Comparison of ENCODE assay signal across 18 cellular contexts in the genomic region with DNA sequence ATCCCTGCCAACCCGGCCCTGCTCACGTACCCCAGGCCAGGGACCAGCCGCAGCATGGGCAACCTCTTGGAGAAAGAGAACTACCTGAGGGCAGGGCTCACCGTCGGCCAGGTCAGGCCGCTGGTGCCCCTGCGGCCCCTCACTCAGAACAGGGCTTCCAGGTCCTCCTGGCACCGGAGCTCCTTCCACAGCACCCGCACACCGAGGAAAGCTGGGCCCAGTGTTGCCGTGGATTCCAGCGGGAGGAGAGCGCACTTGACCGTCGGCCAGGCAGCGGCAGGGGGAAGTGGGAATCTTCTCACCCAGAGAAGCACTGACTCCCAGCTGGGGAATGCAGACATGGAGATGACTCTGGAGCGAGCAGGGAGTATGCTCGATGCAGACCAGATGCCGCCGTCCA. TPM values are rescaled to one million over a fixed set of nuclear protein-coding genes. Genes with fewer than 3 reads are reported as not detected.
DNase-seq lines count a peak whose midpoint lies in the region; ATAC-seq, FAIRE-seq and TF ChIP-seq lines count a peak whose summit lies in the region.
"Had no signal": no experiment of that assay in that cellular context is flagged by ENCODE, and none has a peak within 500 bp of the region (broad histone marks: within the 10 kb centered on the region; RNA-seq: fewer than 3 reads in every experiment).

No MANE protein-coding gene starts in this region.

- no peak overlapping the region for H3K56ac ChIP-seq in IMR-90 (ENCODE audit: extremely low read depth, insufficient read depth, low read length)

- TF ChIP-seq EP300 in HepG2 (IDR thresholded peaks at IDR 0.05; ENCODE audit: low read depth in 2 of 2, low read length in 2 of 2) (no peak), HepG2 (CRISPR knock-in tag; IDR thresholded peaks at IDR 0.05; ENCODE audit: borderline replicate concordance) (no peak)

- no peaks in the 10 kb centered on the region for H3K36me3 Mint-ChIP-seq in naive thymus-derived CD8-positive, alpha-beta T cell
- no peaks in the 10 kb centered on the region for H3K36me3 Mint-ChIP-seq in activated T-cell treated with anti-CD3 and anti-CD28 coated beads, Interleukin-2, amount 50 U/mL, for 72 hours (ENCODE audit: insufficient read depth in 2 of 2)

- FAIRE-seq in HepG2 (lab: Jason Lieb, UNC), result no peak
- FAIRE-seq: D721Med, RCC 7860 had no signal

- in situ Hi-C loops in IMR-90 (cut with MboI; ENCODE audit: low sequenced_read_pairs) (no loop called here), HepG2 (cut with HindIII; ENCODE audit: extremely low pct_ligation_motif_present, low pct_unique_long_range_greater_than_20kb) (no loop called here)

- no peak overlapping the region for H3K18ac ChIP-seq in IMR-90 (ENCODE audit: low read depth, low read length)

- dilution Hi-C loops in IMR-90 (cut with HindIII; ENCODE audit: low sequenced_read_pairs, unreplicated experiment), result no loop called here

- no peaks in the 10 kb centered on the region for H3K9me3 ChIP-seq in IMR-90 (ENCODE audit: control insufficient read depth, insufficient read depth, low read length)
- no peaks in the 10 kb centered on the region for H3K9me3 ChIP-seq in HepG2 (ENCODE audit: low read length)

- no peak overlapping the region for H3K14ac ChIP-seq in IMR-90 (replicated peaks; ENCODE audit: low read depth, low read length)

- H4K20me1 ChIP-seq in IMR-90 (ENCODE audit: insufficient read depth, low read length) (peaks cover 3% of the 10 kb centered on the region; the same call in 1 of the 2 replicates), HepG2 (ENCODE audit: insufficient read depth, low read length) (no peaks in the 10 kb centered on the region)

- H3K23ac ChIP-seq in IMR-90 (ENCODE audit: low read depth, low read length), result no peak overlapping the region

- ATAC-seq in IMR-90 (ENCODE audit: low read depth), result no peak
- peak; percentile 28 for ATAC-seq in HepG2
- ATAC-seq in HG02840 (IDR thresholded peaks at IDR 0.05; ENCODE audit: low FRiP score, unreplicated experiment), result no peak
- ATAC-seq in naive thymus-derived CD8-positive, alpha-beta T cell, result no peak
- ATAC-seq in activated T-cell treated with anti-CD3 and anti-CD28 coated beads, Interleukin-2, amount 50 U/mL, for 72 hours (replicated peaks in 1 of 2), result no peak

- no peak overlapping the region for H3K4me3 ChIP-seq in IMR-90 (ENCODE audit: insufficient read depth, low read depth, low read length)
- H3K4me3 ChIP-seq in HepG2 (replicated peaks in 1 of 3; ENCODE audit: insufficient read depth in 1 of 3, low read depth in 2 of 3, low read length in 3 of 3), result no peak overlapping the region
- H3K4me3 ChIP-seq: HAP-1, SK-N-MC had no signal

- no peak for TF ChIP-seq POLR2A in IMR-90 (IDR thresholded peaks at IDR 0.05; ENCODE audit: low read depth, low read length)
- no peak for TF ChIP-seq POLR2A in HepG2 (IDR thresholded peaks at IDR 0.05; ENCODE audit: insufficient read depth in 1 of 2, low read depth in 2 of 2, low read length in 2 of 2)

- 91% methylated on average over 10 of the region's 20 CpGs; no CpG with 5 or more reads in 1 of the 2 experiments for WGBS in IMR-90 (ENCODE audit: extremely low coverage in 2 of 2, insufficient read length in 1 of 2), 2 experiments
- WGBS in HepG2 (ENCODE audit: low lambda C conversion rate), result 67% methylated on average over 13 of the region's 20 CpGs

- H3K27ac ChIP-seq in IMR-90 (ENCODE audit: insufficient read depth, low read length) (no peak overlapping the region), HepG2 (ENCODE audit: extremely low read length, insufficient read depth, low read length) (no peak overlapping the region)
- H3K27ac ChIP-seq: SK-N-MC had no signal

- H2AK5ac ChIP-seq in IMR-90 (ENCODE audit: low read depth, low read length), result peak overlapping the region; percentile 39; the same call in 1 of the 2 replicates

- H3K4me3 Mint-ChIP-seq in naive thymus-derived CD8-positive, alpha-beta T cell, result no peak overlapping the region
- no peak overlapping the region for H3K4me3 Mint-ChIP-seq in activated T-cell treated with anti-CD3 and anti-CD28 coated beads, Interleukin-2, amount 50 U/mL, for 72 hours

- H3K9ac ChIP-seq in IMR-90 (ENCODE audit: low read depth, low read length), result no peak overlapping the region
- H3K9ac ChIP-seq in HepG2 (ENCODE audit: insufficient read depth, low read depth, low read length), result no peak overlapping the region

- H3K27ac Mint-ChIP-seq in naive thymus-derived CD8-positive, alpha-beta T cell, result no peak overlapping the region
- no peak overlapping the region for H3K27ac Mint-ChIP-seq in activated T-cell treated with anti-CD3 and anti-CD28 coated beads, Interleukin-2, amount 50 U/mL, for 72 hours

- no peak overlapping the region for H2AK9ac ChIP-seq in IMR-90 (replicated peaks; ENCODE audit: low read depth, low read length, poor library complexity)

- no peaks in the 10 kb centered on the region for H3K4me1 ChIP-seq in IMR-90 (ENCODE audit: control insufficient read depth, insufficient read depth, low read length)
- peaks cover 17% of the 10 kb centered on the region for H3K4me1 ChIP-seq in HepG2 (ENCODE audit: insufficient read depth, low read length)
- H3K4me1 ChIP-seq: HAP-1 had no signal

- no peaks in the 10 kb centered on the region for H3K4me1 Mint-ChIP-seq in naive thymus-derived CD8-positive, alpha-beta T cell
- H3K4me1 Mint-ChIP-seq in activated T-cell treated with anti-CD3 and anti-CD28 coated beads, Interleukin-2, amount 50 U/mL, for 72 hours (ENCODE audit: low read depth), result no peaks in the 10 kb centered on the region

- H2AFZ ChIP-seq in IMR-90 (replicated peaks; ENCODE audit: low read length, poor library complexity) (no peak overlapping the region), HepG2 (ENCODE audit: low read length) (no peak overlapping the region)

- no peaks in the 10 kb centered on the region for H3K9me1 ChIP-seq in IMR-90 (ENCODE audit: insufficient read depth, low read length)

- no peak for TF ChIP-seq RAD21 in IMR-90 (IDR thresholded peaks at IDR 0.05; ENCODE audit: low read length)
- no peak for TF ChIP-seq RAD21 in HepG2 (CRISPR knock-in tag; IDR thresholded peaks at IDR 0.05)

- no peaks in the 10 kb centered on the region for H3K79me1 ChIP-seq in IMR-90 (ENCODE audit: low read depth in 1 of 2, low read length in 2 of 2)

- no peak for TF ChIP-seq CTCF in IMR-90 (conservative IDR thresholded peaks at IDR 0.05; ENCODE audit: low read depth, low read length)
- TF ChIP-seq CTCF in HepG2 (CRISPR knock-in tag; IDR thresholded peaks at IDR 0.05), result no peak

- H3K36me3 ChIP-seq in IMR-90 (ENCODE audit: control insufficient read depth, insufficient read depth, low read length) (no peaks in the 10 kb centered on the region), HepG2 (replicated peaks in 1 of 2; ENCODE audit: control insufficient read depth in 1 of 2, insufficient read depth in 2 of 2, low read length in 2 of 2) (no peaks in the 10 kb centered on the region)
- H3K36me3 ChIP-seq: HAP-1 had no signal

- no peak overlapping the region for H2BK5ac ChIP-seq in IMR-90 (ENCODE audit: low read depth, low read length, poor library complexity, severe bottlenecking)

- no peak overlapping the region for H4K8ac ChIP-seq in IMR-90 (ENCODE audit: low read depth in 2 of 2, low read length in 2 of 2)

- no peak overlapping the region for H2BK20ac ChIP-seq in IMR-90 (ENCODE audit: low read depth, low read length)

- CTCF ChIA-PET in IMR-90 (lab: Yijun Ruan, JAX), result no interaction called here
- CTCF ChIA-PET in HepG2 (lab: Yijun Ruan, JAX; ENCODE audit: low intra/inter-chr PET ratio, low total read pairs), result no interaction called here

- intact Hi-C loops in IMR-90 (cut with micrococcal nuclease) (no loop called here), HepG2 (cut with micrococcal nuclease; ENCODE audit: unreplicated experiment) (loop anchor here (10.0 kb wide), 1 partner anchor 56 kb away; the partner anchor contains the start of gene GAPDH)

- peaks cover 0 to 2% (median 0%) of the 10 kb centered on the region in 5 donors for H3K27me3 Mint-ChIP-seq in naive thymus-derived CD8-positive, alpha-beta T cell
- H3K27me3 Mint-ChIP-seq in activated T-cell treated with anti-CD3 and anti-CD28 coated beads, Interleukin-2, amount 50 U/mL, for 72 hours (ENCODE audit: low read depth), result no peaks in the 10 kb centered on the region

- no peak overlapping the region for H2BK15ac ChIP-seq in IMR-90 (ENCODE audit: low read depth, low read length)

- H4K5ac ChIP-seq in IMR-90 (ENCODE audit: low read depth, low read length), result no peak overlapping the region

- BruUV-seq in IMR-90 (replicated peaks; lab: Mats Ljungman, UMichigan) (no TSS peak), HepG2 (replicated peaks; lab: Mats Ljungman, UMichigan) (no TSS peak)

- H4K91ac ChIP-seq in IMR-90 (ENCODE audit: insufficient read depth, low read depth, low read length), result no peak overlapping the region

- H3K9me3 Mint-ChIP-seq in naive thymus-derived CD8-positive, alpha-beta T cell, result no peaks in the 10 kb centered on the region
- no peaks in the 10 kb centered on the region for H3K9me3 Mint-ChIP-seq in activated T-cell treated with anti-CD3 and anti-CD28 coated beads, Interleukin-2, amount 50 U/mL, for 72 hours

- peak; percentile 92 for DNase-seq in EH (ENCODE audit: low read depth)
- DNase-seq in IMR-90, result no peak
- no peak for DNase-seq in HepG2 (ENCODE audit: low spot score)
- no peak for DNase-seq in stimulated activated CD8-positive, alpha-beta memory T cell treated with anti-CD3 and anti-CD28 coated beads, Interleukin-4, amount 100 ng/mL, for 48 hours
- no peak for DNase-seq in naive thymus-derived CD8-positive, alpha-beta T cell
- no peak for DNase-seq in activated T-cell treated with anti-CD3 and anti-CD28 coated beads, Interleukin-2, amount 50 U/mL, for 72 hours
- DNase-seq: C1 segment of cervical spinal cord; KG1; NCI-H1694 treated with DMSO at 0.1 percent for 48 hours; NK-92 treated with Interleukin-12 subunit alpha and Interleukin-12 subunit beta, amount 100 ng/mL, for 24 hours had no signal

- POLR2A ChIA-PET in IMR-90 (lab: Charles Lee; ENCODE audit: unreplicated experiment) (no interaction called here), HepG2 (lab: Yijun Ruan, JAX) (no interaction called here)
- POLR2A ChIA-PET in naive thymus-derived CD8-positive, alpha-beta T cell (lab: Charles Lee), result no interaction called here

- H3K79me2 ChIP-seq in HepG2 (ENCODE audit: insufficient read depth, low read length), result no peaks in the 10 kb centered on the region

- peaks cover 8% of the 10 kb centered on the region for H3K27me3 ChIP-seq in IMR-90 (ENCODE audit: control insufficient read depth, insufficient read depth, low read length)
- H3K27me3 ChIP-seq in HepG2 (ENCODE audit: control insufficient read depth in 1 of 2, insufficient read depth in 2 of 2, low read length in 2 of 2), result peaks cover 1 to 19% of the 10 kb centered on the region in 2 experiments; a peak in 2 of 5 replicates

- no peak overlapping the region for H3K4ac ChIP-seq in IMR-90 (ENCODE audit: low read depth, low read length)

- H3K4me2 ChIP-seq in IMR-90 (ENCODE audit: low read depth, low read length) (no peak overlapping the region), HepG2 (ENCODE audit: low read depth, low read length) (no peak overlapping the region)

- H2BK120ac ChIP-seq in IMR-90 (ENCODE audit: low read depth, low read length), result no peak overlapping the region

RNA-seq across cellular contexts. Expression of gene VAMP1, which starts 7.9 kb away (rescaled TPM):
- 7.2 and 7.5 TPM in 2 replicates for total RNA-seq in IMR-90 (2012; rRNA removed)
- 21.9 and 23.1 TPM in 2 replicates for polyA plus RNA-seq in IMR-90 (2012; rRNA removed)
- 10.5 and 21.1 TPM in 2 replicates for polyA plus RNA-seq in IMR-90 (2012; cell fraction: cytosol; rRNA removed)
- polyA plus RNA-seq in IMR-90 (2012; cell fraction: nucleus; rRNA removed; ENCODE audit: low replicate concordance), result 87.7 and 150 TPM in 2 replicates
- total RNA-seq in HepG2 (2016; rRNA removed; fragmentation: Illumina TruSeq; extraction: Trizol), result 0.45 and 2.5 TPM in 2 replicates
- total RNA-seq in HepG2 (2016; cell fraction: cytosol; rRNA removed; fragmentation: Illumina TruSeq; extraction: Trizol; ENCODE audit: low read depth), result 0.81 TPM in 1 of 2 replicates, not detected in the other
- total RNA-seq in HepG2 (2016; cell fraction: insoluble cytoplasmic fraction; rRNA removed; fragmentation: Illumina TruSeq; extraction: Trizol), result 0.97 and 3.1 TPM in 2 replicates
- 0.59 and 0.68 TPM in 2 replicates for total RNA-seq in HepG2 (2016; cell fraction: membrane; rRNA removed; fragmentation: Illumina TruSeq; extraction: Trizol)
- total RNA-seq in HepG2 (2016; cell fraction: nucleus; rRNA removed; fragmentation: Illumina TruSeq; extraction: Trizol), result 5.5 and 5.9 TPM in 2 replicates
- polyA plus RNA-seq in HepG2 (2011; rRNA removed), result 7.4 and 8.0 TPM in 2 replicates
- polyA plus RNA-seq in HepG2 (2011; cell fraction: cytosol; rRNA removed), result 2.5 and 2.8 TPM in 2 replicates
- polyA plus RNA-seq in HepG2 (2011; cell fraction: nucleus; rRNA removed), result 25.6 and 29.4 TPM in 2 replicates
- 3.2 and 3.5 TPM in 2 replicates for polyA plus RNA-seq in HepG2 (2012)
- 0.18 and 0.24 TPM in 2 replicates for polyA plus RNA-seq in HepG2 (2016; cell fraction: cytosol; fragmentation: Illumina TruSeq; extraction: Trizol; ENCODE audit: low read depth)
- polyA plus RNA-seq in HepG2 (2016; cell fraction: insoluble cytoplasmic fraction; fragmentation: Illumina TruSeq; extraction: Trizol; ENCODE audit: low read depth), result 1.4 and 2.2 TPM in 2 replicates
- polyA plus RNA-seq in HepG2 (2016; cell fraction: membrane; fragmentation: Illumina TruSeq; extraction: Trizol; ENCODE audit: low read depth), result 0.49 and 0.91 TPM in 2 replicates
- polyA plus RNA-seq in HepG2 (2016; cell fraction: nucleus; fragmentation: Illumina TruSeq; extraction: Trizol; ENCODE audit: insufficient read depth, low read depth), result 12.1 and 15.4 TPM in 2 replicates
- polyA minus RNA-seq in HepG2 (2011; rRNA and poly(A)+ RNA removed; ENCODE audit: low replicate concordance), result 5.9 and 16.5 TPM in 2 replicates
- 0.99 and 1.8 TPM in 2 replicates for polyA minus RNA-seq in HepG2 (2011; cell fraction: cytosol; rRNA and poly(A)+ RNA removed)
- polyA minus RNA-seq in HepG2 (2011; cell fraction: nucleus; rRNA and poly(A)+ RNA removed), result 9.4 and 13.9 TPM in 2 replicates
- 10 to 100 TPM; 91.4 to 92.6 TPM for total RNA-seq in naive thymus-derived CD8-positive, alpha-beta T cell
- 10 to 100 TPM in 2 of 3 donors, 1 to 10 TPM in 1; 9.7 to 13.6 (median 10.9) TPM for polyA plus RNA-seq in naive thymus-derived CD8-positive, alpha-beta T cell
- 10 to 100 TPM; 51.2 to 53.1 TPM for total RNA-seq in activated T-cell treated with anti-CD3 and anti-CD28 coated beads, Interleukin-2, amount 50 U/mL, for 72 hours

RNA-seq across cellular contexts. Expression of gene MRPL51, which starts 14.7 kb away (rescaled TPM):
- 80.1 and 126 TPM in 2 replicates for total RNA-seq in IMR-90 (2012; rRNA removed)
- 151 and 160 TPM in 2 replicates for polyA plus RNA-seq in IMR-90 (2012; rRNA removed)
- 68.0 and 178 TPM in 2 replicates for polyA plus RNA-seq in IMR-90 (2012; cell fraction: cytosol; rRNA removed)
- 16.5 and 43.9 TPM in 2 replicates for polyA plus RNA-seq in IMR-90 (2012; cell fraction: nucleus; rRNA removed; ENCODE audit: low replicate concordance)
- total RNA-seq in HepG2 (2016; rRNA removed; fragmentation: Illumina TruSeq; extraction: Trizol), result 278 and 343 TPM in 2 replicates
- total RNA-seq in HepG2 (2016; cell fraction: cytosol; rRNA removed; fragmentation: Illumina TruSeq; extraction: Trizol; ENCODE audit: low read depth), result 189 and 218 TPM in 2 replicates
- 286 and 361 TPM in 2 replicates for total RNA-seq in HepG2 (2016; cell fraction: insoluble cytoplasmic fraction; rRNA removed; fragmentation: Illumina TruSeq; extraction: Trizol)
- total RNA-seq in HepG2 (2016; cell fraction: membrane; rRNA removed; fragmentation: Illumina TruSeq; extraction: Trizol), result 199 and 207 TPM in 2 replicates
- 80.6 and 104 TPM in 2 replicates for total RNA-seq in HepG2 (2016; cell fraction: nucleus; rRNA removed; fragmentation: Illumina TruSeq; extraction: Trizol)
- 52.5 and 64.8 TPM in 2 replicates for polyA plus RNA-seq in HepG2 (2011; rRNA removed)
- polyA plus RNA-seq in HepG2 (2011; cell fraction: cytosol; rRNA removed), result 82.5 and 89.0 TPM in 2 replicates
- polyA plus RNA-seq in HepG2 (2011; cell fraction: nucleus; rRNA removed), result 20.2 and 20.8 TPM in 2 replicates
- polyA plus RNA-seq in HepG2 (2012), result 128 and 181 TPM in 2 replicates
- 188 and 220 TPM in 2 replicates for polyA plus RNA-seq in HepG2 (2016; cell fraction: cytosol; fragmentation: Illumina TruSeq; extraction: Trizol; ENCODE audit: low read depth)
- 342 and 349 TPM in 2 replicates for polyA plus RNA-seq in HepG2 (2016; cell fraction: insoluble cytoplasmic fraction; fragmentation: Illumina TruSeq; extraction: Trizol; ENCODE audit: low read depth)
- polyA plus RNA-seq in HepG2 (2016; cell fraction: membrane; fragmentation: Illumina TruSeq; extraction: Trizol; ENCODE audit: low read depth), result 177 and 178 TPM in 2 replicates
- 114 and 136 TPM in 2 replicates for polyA plus RNA-seq in HepG2 (2016; cell fraction: nucleus; fragmentation: Illumina TruSeq; extraction: Trizol; ENCODE audit: insufficient read depth, low read depth)
- polyA minus RNA-seq in HepG2 (2011; rRNA and poly(A)+ RNA removed; ENCODE audit: low replicate concordance), result 25.3 and 67.0 TPM in 2 replicates
- 12.4 and 18.6 TPM in 2 replicates for polyA minus RNA-seq in HepG2 (2011; cell fraction: cytosol; rRNA and poly(A)+ RNA removed)
- polyA minus RNA-seq in HepG2 (2011; cell fraction: nucleus; rRNA and poly(A)+ RNA removed), result 10.1 and 13.3 TPM in 2 replicates
- 10 to 100 TPM; 71.6 to 77.3 TPM for total RNA-seq in naive thymus-derived CD8-positive, alpha-beta T cell
- polyA plus RNA-seq in naive thymus-derived CD8-positive, alpha-beta T cell, result 100 to 1,000 TPM; 220 to 230 (median 224) TPM
- total RNA-seq in activated T-cell treated with anti-CD3 and anti-CD28 coated beads, Interleukin-2, amount 50 U/mL, for 72 hours, result 100 to 1,000 TPM; 170 to 179 TPM

RNA-seq across cellular contexts. Expression of gene NCAPD2, which starts 15.5 kb away (rescaled TPM):
- 52.8 and 57.9 TPM in 2 replicates for total RNA-seq in IMR-90 (2012; rRNA removed)
- polyA plus RNA-seq in IMR-90 (2012; rRNA removed), result 35.6 and 40.9 TPM in 2 replicates
- polyA plus RNA-seq in IMR-90 (2012; cell fraction: cytosol; rRNA removed), result 24.1 and 33.8 TPM in 2 replicates
- polyA plus RNA-seq in IMR-90 (2012; cell fraction: nucleus; rRNA removed; ENCODE audit: low replicate concordance), result 21.1 and 24.2 TPM in 2 replicates
- total RNA-seq in HepG2 (2016; rRNA removed; fragmentation: Illumina TruSeq; extraction: Trizol), result 65.6 and 100 TPM in 2 replicates
- total RNA-seq in HepG2 (2016; cell fraction: cytosol; rRNA removed; fragmentation: Illumina TruSeq; extraction: Trizol; ENCODE audit: low read depth), result 7.2 and 7.6 TPM in 2 replicates
- 68.5 and 86.5 TPM in 2 replicates for total RNA-seq in HepG2 (2016; cell fraction: insoluble cytoplasmic fraction; rRNA removed; fragmentation: Illumina TruSeq; extraction: Trizol)
- total RNA-seq in HepG2 (2016; cell fraction: membrane; rRNA removed; fragmentation: Illumina TruSeq; extraction: Trizol), result 25.1 and 25.2 TPM in 2 replicates
- total RNA-seq in HepG2 (2016; cell fraction: nucleus; rRNA removed; fragmentation: Illumina TruSeq; extraction: Trizol), result 57.8 and 60.8 TPM in 2 replicates
- 42.8 and 51.1 TPM in 2 replicates for polyA plus RNA-seq in HepG2 (2011; rRNA removed)
- 32.2 and 41.0 TPM in 2 replicates for polyA plus RNA-seq in HepG2 (2011; cell fraction: cytosol; rRNA removed)
- polyA plus RNA-seq in HepG2 (2011; cell fraction: nucleus; rRNA removed), result 46.7 and 50.4 TPM in 2 replicates
- 31.0 and 53.6 TPM in 2 replicates for polyA plus RNA-seq in HepG2 (2012)
- polyA plus RNA-seq in HepG2 (2016; cell fraction: cytosol; fragmentation: Illumina TruSeq; extraction: Trizol; ENCODE audit: low read depth), result 3.4 and 4.5 TPM in 2 replicates
- 56.7 and 71.7 TPM in 2 replicates for polyA plus RNA-seq in HepG2 (2016; cell fraction: insoluble cytoplasmic fraction; fragmentation: Illumina TruSeq; extraction: Trizol; ENCODE audit: low read depth)
- 12.3 and 13.7 TPM in 2 replicates for polyA plus RNA-seq in HepG2 (2016; cell fraction: membrane; fragmentation: Illumina TruSeq; extraction: Trizol; ENCODE audit: low read depth)
- polyA plus RNA-seq in HepG2 (2016; cell fraction: nucleus; fragmentation: Illumina TruSeq; extraction: Trizol; ENCODE audit: insufficient read depth, low read depth), result 73.7 and 78.3 TPM in 2 replicates
- 92.8 and 252 TPM in 2 replicates for polyA minus RNA-seq in HepG2 (2011; rRNA and poly(A)+ RNA removed; ENCODE audit: low replicate concordance)
- 51.6 and 71.6 TPM in 2 replicates for polyA minus RNA-seq in HepG2 (2011; cell fraction: cytosol; rRNA and poly(A)+ RNA removed)
- 62.8 and 68.9 TPM in 2 replicates for polyA minus RNA-seq in HepG2 (2011; cell fraction: nucleus; rRNA and poly(A)+ RNA removed)
- total RNA-seq in naive thymus-derived CD8-positive, alpha-beta T cell, result 10 to 100 TPM; 40.4 to 46.3 TPM
- 10 to 100 TPM; 24.7 to 45.3 (median 28.1) TPM for polyA plus RNA-seq in naive thymus-derived CD8-positive, alpha-beta T cell
- 100 to 1,000 TPM; 156 to 168 TPM for total RNA-seq in activated T-cell treated with anti-CD3 and anti-CD28 coated beads, Interleukin-2, amount 50 U/mL, for 72 hours

RNA-seq across cellular contexts. Expression of gene TAPBPL, which starts 26.6 kb away (rescaled TPM):
- total RNA-seq in IMR-90 (2012; rRNA removed), result 3.4 and 3.6 TPM in 2 replicates
- 10.4 and 12.1 TPM in 2 replicates for polyA plus RNA-seq in IMR-90 (2012; rRNA removed)
- 8.1 and 14.4 TPM in 2 replicates for polyA plus RNA-seq in IMR-90 (2012; cell fraction: cytosol; rRNA removed)
- polyA plus RNA-seq in IMR-90 (2012; cell fraction: nucleus; rRNA removed; ENCODE audit: low replicate concordance), result 8.3 and 12.8 TPM in 2 replicates
- 3.2 and 10.0 TPM in 2 replicates for total RNA-seq in HepG2 (2016; rRNA removed; fragmentation: Illumina TruSeq; extraction: Trizol)
- total RNA-seq in HepG2 (2016; cell fraction: cytosol; rRNA removed; fragmentation: Illumina TruSeq; extraction: Trizol; ENCODE audit: low read depth), result 1.6 and 1.7 TPM in 2 replicates
- 3.4 and 9.9 TPM in 2 replicates for total RNA-seq in HepG2 (2016; cell fraction: insoluble cytoplasmic fraction; rRNA removed; fragmentation: Illumina TruSeq; extraction: Trizol)
- total RNA-seq in HepG2 (2016; cell fraction: membrane; rRNA removed; fragmentation: Illumina TruSeq; extraction: Trizol), result 1.8 and 2.5 TPM in 2 replicates
- total RNA-seq in HepG2 (2016; cell fraction: nucleus; rRNA removed; fragmentation: Illumina TruSeq; extraction: Trizol), result 9.2 and 10.0 TPM in 2 replicates
- polyA plus RNA-seq in HepG2 (2011; rRNA removed), result 14.0 and 14.5 TPM in 2 replicates
- 10.0 and 15.1 TPM in 2 replicates for polyA plus RNA-seq in HepG2 (2011; cell fraction: cytosol; rRNA removed)
- 23.3 and 24.2 TPM in 2 replicates for polyA plus RNA-seq in HepG2 (2011; cell fraction: nucleus; rRNA removed)
- polyA plus RNA-seq in HepG2 (2012), result 4.2 and 4.3 TPM in 2 replicates
- polyA plus RNA-seq in HepG2 (2016; cell fraction: cytosol; fragmentation: Illumina TruSeq; extraction: Trizol; ENCODE audit: low read depth), result 1.7 TPM in 2 replicates
- 3.3 and 4.4 TPM in 2 replicates for polyA plus RNA-seq in HepG2 (2016; cell fraction: insoluble cytoplasmic fraction; fragmentation: Illumina TruSeq; extraction: Trizol; ENCODE audit: low read depth)
- polyA plus RNA-seq in HepG2 (2016; cell fraction: membrane; fragmentation: Illumina TruSeq; extraction: Trizol; ENCODE audit: low read depth), result 2.9 and 3.9 TPM in 2 replicates
- polyA plus RNA-seq in HepG2 (2016; cell fraction: nucleus; fragmentation: Illumina TruSeq; extraction: Trizol; ENCODE audit: insufficient read depth, low read depth), result 12.3 and 14.0 TPM in 2 replicates
- polyA minus RNA-seq in HepG2 (2011; rRNA and poly(A)+ RNA removed; ENCODE audit: low replicate concordance), result 0.84 and 17.6 TPM in 2 replicates
- 3.3 and 3.5 TPM in 2 replicates for polyA minus RNA-seq in HepG2 (2011; cell fraction: cytosol; rRNA and poly(A)+ RNA removed)
- polyA minus RNA-seq in HepG2 (2011; cell fraction: nucleus; rRNA and poly(A)+ RNA removed), result 14.5 and 16.5 TPM in 2 replicates
- total RNA-seq in naive thymus-derived CD8-positive, alpha-beta T cell, result 10 to 100 TPM; 42.5 to 45.4 TPM
- polyA plus RNA-seq in naive thymus-derived CD8-positive, alpha-beta T cell, result 100 to 1,000 TPM in 2 of 3 donors, 10 to 100 TPM in 1; 46.0 to 126 (median 106) TPM
- 10 to 100 TPM; 26.0 to 29.6 TPM for total RNA-seq in activated T-cell treated with anti-CD3 and anti-CD28 coated beads, Interleukin-2, amount 50 U/mL, for 72 hours
- total RNA-seq: G401 had no signal

RNA-seq across cellular contexts. Expression of gene CD27, which starts 33.7 kb away (rescaled TPM):
- total RNA-seq in IMR-90 (2012; rRNA removed) (not detected in 2 replicates), HepG2 (2016; rRNA removed; fragmentation: Illumina TruSeq; extraction: Trizol) (not detected in 2 replicates)
- polyA plus RNA-seq in IMR-90 (2012; rRNA removed) (0.07 and 0.10 TPM in 2 replicates), HepG2 (2011; rRNA removed) (0.12 and 0.18 TPM in 2 replicates)
- 0.05 TPM in 1 of 2 replicates, not detected in the other for polyA plus RNA-seq in IMR-90 (2012; cell fraction: cytosol; rRNA removed)
- polyA plus RNA-seq in IMR-90 (2012; cell fraction: nucleus; rRNA removed; ENCODE audit: low replicate concordance), result 0.07 TPM in 1 of 2 replicates, not detected in the other
- not detected in 2 replicates for total RNA-seq in HepG2 (2016; cell fraction: cytosol; rRNA removed; fragmentation: Illumina TruSeq; extraction: Trizol; ENCODE audit: low read depth)
- not detected in 2 replicates for total RNA-seq in HepG2 (2016; cell fraction: insoluble cytoplasmic fraction; rRNA removed; fragmentation: Illumina TruSeq; extraction: Trizol)
- not detected in 2 replicates for total RNA-seq in HepG2 (2016; cell fraction: membrane; rRNA removed; fragmentation: Illumina TruSeq; extraction: Trizol)
- not detected in 2 replicates for total RNA-seq in HepG2 (2016; cell fraction: nucleus; rRNA removed; fragmentation: Illumina TruSeq; extraction: Trizol)
- polyA plus RNA-seq in HepG2 (2011; cell fraction: cytosol; rRNA removed), result 0.05 and 0.15 TPM in 2 replicates
- polyA plus RNA-seq in HepG2 (2011; cell fraction: nucleus; rRNA removed), result not detected in 2 replicates
- 0.17 TPM in 1 of 2 replicates, not detected in the other for polyA plus RNA-seq in HepG2 (2012)
- not detected in 2 replicates for polyA plus RNA-seq in HepG2 (2016; cell fraction: cytosol; fragmentation: Illumina TruSeq; extraction: Trizol; ENCODE audit: low read depth)
- polyA plus RNA-seq in HepG2 (2016; cell fraction: insoluble cytoplasmic fraction; fragmentation: Illumina TruSeq; extraction: Trizol; ENCODE audit: low read depth), result not detected in 2 replicates
- polyA plus RNA-seq in HepG2 (2016; cell fraction: membrane; fragmentation: Illumina TruSeq; extraction: Trizol; ENCODE audit: low read depth), result not detected in 2 replicates
- not detected in 2 replicates for polyA plus RNA-seq in HepG2 (2016; cell fraction: nucleus; fragmentation: Illumina TruSeq; extraction: Trizol; ENCODE audit: insufficient read depth, low read depth)
- polyA minus RNA-seq in HepG2 (2011; rRNA and poly(A)+ RNA removed; ENCODE audit: low replicate concordance), result 0.18 and 0.23 TPM in 2 replicates
- polyA minus RNA-seq in HepG2 (2011; cell fraction: cytosol; rRNA and poly(A)+ RNA removed), result not detected in 2 replicates
- polyA minus RNA-seq in HepG2 (2011; cell fraction: nucleus; rRNA and poly(A)+ RNA removed), result not detected in 2 replicates
- 100 to 1,000 TPM; 149 to 150 TPM for total RNA-seq in naive thymus-derived CD8-positive, alpha-beta T cell
- 100 to 1,000 TPM; 391 to 632 (median 577) TPM for polyA plus RNA-seq in naive thymus-derived CD8-positive, alpha-beta T cell
- 10 to 100 TPM; 53.1 to 90.5 TPM for total RNA-seq in activated T-cell treated with anti-CD3 and anti-CD28 coated beads, Interleukin-2, amount 50 U/mL, for 72 hours
- total RNA-seq: G401, NCI-H460, Right ventricle myocardium inferior had no signal
